9 cellular contexts compared by ENCODE assay signal in genomic region chr3:9901967-9902366, GRCh38. TPM values are rescaled to one million over a fixed set of nuclear protein-coding genes. Genes with fewer than 3 reads are reported as not detected.
DNase-seq lines count a peak whose midpoint lies in the region; ATAC-seq and TF ChIP-seq lines count a peak whose summit lies in the region.
"Had no signal": no experiment of that assay in that cellular context is flagged by ENCODE, and none has a peak within 500 bp of the region (broad histone marks: within the 10 kb centered on the region; RNA-seq: fewer than 3 reads in every experiment).

No MANE protein-coding gene starts in this region.

- H3K36me3 Mint-ChIP-seq in activated T-helper 17 cell treated with anti-CD3 and anti-CD28 coated beads, Interleukin-2, amount 50 U/mL, for 72 hours (ENCODE audit: low read depth) = no peaks in the 10 kb centered on the region
- H3K36me3 Mint-ChIP-seq in stimulated activated naive B cell treated with anti-CD40 and anti-IgM and Interleukin-4, amounts not matched to agents 10 μg/mL and 1 μg/mL and 100 μg/mL, for 72 hours = peaks cover 0 to 5% of the 10 kb centered on the region in 2 donors

- H3K9me3 Mint-ChIP-seq in activated T-helper 17 cell treated with anti-CD3 and anti-CD28 coated beads, Interleukin-2, amount 50 U/mL, for 72 hours = no peaks in the 10 kb centered on the region
- no peaks in the 10 kb centered on the region for H3K9me3 Mint-ChIP-seq in stimulated activated naive B cell treated with anti-CD40 and anti-IgM and Interleukin-4, amounts not matched to agents 10 μg/mL and 1 μg/mL and 100 μg/mL, for 72 hours

- H3K4me3 ChIP-seq in foreskin fibroblast (ENCODE audit: low read depth in 1 of 2, low read length in 2 of 2) = no peak overlapping the region

- ATAC-seq in activated T-helper 17 cell treated with anti-CD3 and anti-CD28 coated beads, Interleukin-2, amount 50 U/mL, for 72 hours (replicated peaks) = peak; percentile 85
- ATAC-seq in stimulated activated naive B cell treated with anti-CD40 and anti-IgM and Interleukin-4, amounts not matched to agents 10 μg/mL and 1 μg/mL and 100 μg/mL, for 72 hours (replicated peaks) = no peak
- ATAC-seq in HG03045 (IDR thresholded peaks at IDR 0.05; ENCODE audit: unreplicated experiment) (no peak), esophagus mucosa (no peak)

- DNase-seq in Kasumi-1 (lab: John Stamatoyannopoulos, UW) (peak; percentile 92 to 95), lung microvascular endothelial cell (ENCODE audit: low read depth in 2 of 2) (peak; percentile 33 to 80), foreskin fibroblast (no peak)
- no peak for DNase-seq in stimulated activated naive B cell treated with anti-CD40 and anti-IgM and Interleukin-4, amounts not matched to agents 10 μg/mL and 1 μg/mL and 100 μg/mL, for 72 hours

- H3K27ac Mint-ChIP-seq in activated T-helper 17 cell treated with anti-CD3 and anti-CD28 coated beads, Interleukin-2, amount 50 U/mL, for 72 hours = peak overlapping the region; percentile 91
- no peak overlapping the region for H3K27ac Mint-ChIP-seq in stimulated activated naive B cell treated with anti-CD40 and anti-IgM and Interleukin-4, amounts not matched to agents 10 μg/mL and 1 μg/mL and 100 μg/mL, for 72 hours
- H3K27ac Mint-ChIP-seq: B cell had no signal

- H3K27ac ChIP-seq in 22Rv1 = peak overlapping the region; percentile 100

- peak overlapping the region; percentile 88 for H3K4me3 Mint-ChIP-seq in activated T-helper 17 cell treated with anti-CD3 and anti-CD28 coated beads, Interleukin-2, amount 50 U/mL, for 72 hours
- H3K4me3 Mint-ChIP-seq in stimulated activated naive B cell treated with anti-CD40 and anti-IgM and Interleukin-4, amounts not matched to agents 10 μg/mL and 1 μg/mL and 100 μg/mL, for 72 hours = no peak overlapping the region
- H3K4me3 Mint-ChIP-seq: B cell had no signal

- H3K4me1 Mint-ChIP-seq in activated T-helper 17 cell treated with anti-CD3 and anti-CD28 coated beads, Interleukin-2, amount 50 U/mL, for 72 hours = peaks cover 38% of the 10 kb centered on the region
- peaks cover 15 to 34% of the 10 kb centered on the region in 2 donors for H3K4me1 Mint-ChIP-seq in stimulated activated naive B cell treated with anti-CD40 and anti-IgM and Interleukin-4, amounts not matched to agents 10 μg/mL and 1 μg/mL and 100 μg/mL, for 72 hours

- TF ChIP-seq CTCF in 22Rv1 (IDR thresholded peaks at IDR 0.05) = no peak
- no peak for TF ChIP-seq CTCF in foreskin fibroblast (IDR thresholded peaks at IDR 0.05; ENCODE audit: low read depth, low read length)

- H3K27me3 Mint-ChIP-seq in activated T-helper 17 cell treated with anti-CD3 and anti-CD28 coated beads, Interleukin-2, amount 50 U/mL, for 72 hours = no peaks in the 10 kb centered on the region
- peaks cover 0 to 6% of the 10 kb centered on the region in 2 donors for H3K27me3 Mint-ChIP-seq in stimulated activated naive B cell treated with anti-CD40 and anti-IgM and Interleukin-4, amounts not matched to agents 10 μg/mL and 1 μg/mL and 100 μg/mL, for 72 hours

RNA-seq across cellular contexts. Expression of gene IL17RE, which starts 0.7 kb away (rescaled TPM):
- total RNA-seq in activated T-helper 17 cell treated with anti-CD3 and anti-CD28 coated beads, Interleukin-2, amount 50 U/mL, for 72 hours = 10 to 100 TPM in 1 of 2 donors, 1 to 10 TPM in 1; 5.9 to 20.1 TPM
- total RNA-seq in lung microvascular endothelial cell = under 0.01 TPM in 2 replicates
- 12.9 TPM for total RNA-seq in esophagus mucosa
- total RNA-seq: B cell had no signal

RNA-seq across cellular contexts. Expression of gene JAGN1, which starts 11.6 kb away (rescaled TPM):
- total RNA-seq in activated T-helper 17 cell treated with anti-CD3 and anti-CD28 coated beads, Interleukin-2, amount 50 U/mL, for 72 hours = 10 to 100 TPM; 22.8 to 32.0 TPM
- total RNA-seq in lung microvascular endothelial cell = 25.1 and 28.8 TPM in 2 replicates
- 18.4 TPM for total RNA-seq in esophagus mucosa

RNA-seq across cellular contexts. Expression of gene IL17RC, which starts 14.9 kb away (rescaled TPM):
- 1 to 10 TPM; 1.2 to 3.5 TPM for total RNA-seq in activated T-helper 17 cell treated with anti-CD3 and anti-CD28 coated beads, Interleukin-2, amount 50 U/mL, for 72 hours
- total RNA-seq in lung microvascular endothelial cell (11.5 and 17.4 TPM in 2 replicates), esophagus mucosa (26.6 TPM)

RNA-seq across cellular contexts. Expression of gene CIDEC, which starts 21.9 kb away (rescaled TPM):
- total RNA-seq in activated T-helper 17 cell treated with anti-CD3 and anti-CD28 coated beads, Interleukin-2, amount 50 U/mL, for 72 hours = under 1 TPM in 1 of 2 donors, not detected in 1; 0.42 TPM
- total RNA-seq in lung microvascular endothelial cell (not detected in 2 replicates), esophagus mucosa (not detected)
- total RNA-seq: B cell had no signal

RNA-seq across cellular contexts. Expression of gene CRELD1, which starts 31.7 kb away (rescaled TPM):
- 10 to 100 TPM; 14.2 to 36.7 TPM for total RNA-seq in activated T-helper 17 cell treated with anti-CD3 and anti-CD28 coated beads, Interleukin-2, amount 50 U/mL, for 72 hours
- total RNA-seq in lung microvascular endothelial cell (19.8 and 60.9 TPM in 2 replicates), esophagus mucosa (4.6 TPM)

Comparison
In these comparisons a context has a peak if more than half of its experiments do, and no peak if none do; other contexts are left out.
1. DNase-seq: peak in Kasumi-1 (2 of 2) and lung microvascular endothelial cell (2 of 2); none in stimulated activated naive B cell treated with anti-CD40 and anti-IgM and Interleukin-4, amounts not matched to agents 10 μg/mL and 1 μg/mL and 100 μg/mL, for 72 hours (single experiment) and foreskin fibroblast (0 of 2).